ENCODE assay signal across 22 cellular contexts in the genomic region with DNA sequence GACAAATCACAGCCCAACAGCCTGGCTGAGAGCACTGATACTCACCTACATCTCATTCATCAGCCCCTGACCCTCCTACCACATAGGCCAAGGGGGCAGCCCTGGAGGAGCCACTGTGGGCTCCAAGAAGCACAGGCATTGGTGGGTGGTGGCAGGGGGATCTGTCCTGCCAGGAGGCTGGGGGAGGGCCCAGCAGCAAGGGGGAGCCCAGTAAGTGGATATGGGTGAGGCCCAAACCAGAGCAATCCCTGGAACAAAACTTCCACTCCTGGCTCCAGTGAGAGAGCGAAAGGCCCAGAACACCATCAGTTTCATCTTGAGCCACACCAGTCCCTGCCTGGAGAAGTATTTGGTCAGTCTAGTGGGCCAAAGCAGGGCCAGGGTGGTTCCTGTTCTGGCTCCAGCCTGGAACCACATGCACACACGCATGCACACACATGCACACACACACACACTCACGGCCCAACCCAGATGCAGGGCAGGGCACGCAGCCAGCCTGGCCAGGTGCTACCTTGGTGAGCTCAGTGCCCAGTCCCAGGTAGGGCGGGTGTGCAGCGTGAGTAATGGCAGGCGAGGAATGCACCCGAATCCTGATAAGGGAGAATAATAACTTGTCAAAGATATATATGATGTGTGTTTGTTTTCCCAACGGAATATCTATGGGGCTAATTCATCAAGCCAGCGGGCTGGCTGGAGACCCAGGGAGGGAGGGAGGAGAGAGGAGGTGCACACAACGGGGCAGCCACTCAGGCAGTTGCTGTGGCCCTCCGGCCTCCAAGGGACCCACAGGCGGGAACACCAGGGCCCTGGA.
DNase-seq lines count a peak whose midpoint lies in the region; ATAC-seq and TF ChIP-seq lines count a peak whose summit lies in the region.
"Had no signal": no experiment of that assay in that cellular context is flagged by ENCODE, and none has a peak within 500 bp of the region (broad histone marks: within the 10 kb centered on the region; RNA-seq: fewer than 3 reads in every experiment).

No MANE protein-coding gene starts in this region.

- peaks cover 31% of the 10 kb centered on the region for H3K4me1 ChIP-seq in body of pancreas
- peaks cover 32% of the 10 kb centered on the region for H3K4me1 ChIP-seq in suprapubic skin
- H3K4me1 ChIP-seq: HAP-1 had no signal

- H3K27me3 Mint-ChIP-seq in activated CD4-positive, alpha-beta T cell treated with anti-CD3 and anti-CD28 coated beads, Interleukin-2, amount 10 ng/mL, durations not matched to agents 24 days and 14 days, result peaks cover 3% of the 10 kb centered on the region

- H3K9me3 Mint-ChIP-seq in activated CD4-positive, alpha-beta T cell treated with anti-CD3 and anti-CD28 coated beads, Interleukin-2, amount 10 ng/mL, durations not matched to agents 24 days and 14 days, result no peaks in the 10 kb centered on the region
- H3K9me3 Mint-ChIP-seq: activated naive CD4-positive, alpha-beta T cell treated with anti-CD3 and anti-CD28 coated beads for 36 hours; dendritic cell treated with granulocyte-macrophage colony-stimulating factor and Interleukin-4, amounts not matched to agents 40 ng/mL and 50 ng/mL, for 4 days had no signal

- H3K4me3 ChIP-seq in body of pancreas (no peak overlapping the region), lower leg skin (ENCODE audit: low read depth, poor library complexity, severe bottlenecking) (no peak overlapping the region), suprapubic skin (no peak overlapping the region)
- H3K4me3 ChIP-seq: BLaER1 treated with 17β-estradiol and CSF1 and Interleukin-3, amounts not matched to agents 10 nM and 100 nM; HAP-1; MG63 had no signal

- TF ChIP-seq CTCF in body of pancreas (IDR thresholded peaks at IDR 0.05), result no peak
- no peak for TF ChIP-seq CTCF in lower leg skin (IDR thresholded peaks at IDR 0.05)
- TF ChIP-seq CTCF in suprapubic skin (IDR thresholded peaks at IDR 0.05), result no peak

- ATAC-seq in body of pancreas, result peak; percentile 81

- no peak for TF ChIP-seq EP300 in suprapubic skin (IDR thresholded peaks at IDR 0.05)

- H3K36me3 Mint-ChIP-seq in activated CD4-positive, alpha-beta T cell treated with anti-CD3 and anti-CD28 coated beads, Interleukin-2, amount 10 ng/mL, durations not matched to agents 24 days and 14 days (ENCODE audit: low read depth), result no peaks in the 10 kb centered on the region

- no peaks in the 10 kb centered on the region for H3K4me1 Mint-ChIP-seq in activated CD4-positive, alpha-beta T cell treated with anti-CD3 and anti-CD28 coated beads, Interleukin-2, amount 10 ng/mL, durations not matched to agents 24 days and 14 days

- peak; percentile 62 for DNase-seq in NCI-H2029 (lab: John Stamatoyannopoulos, UW)
- no peak for DNase-seq in NCI-H2029 treated with DMSO at 0.1 percent for 48 hours (lab: John Stamatoyannopoulos, UW)
- DNase-seq in body of pancreas, result peak; percentile 66 to 80 (median 79)
- peak; percentile 32 to 81 for DNase-seq in lower leg skin (ENCODE audit: low spot score in 2 of 2)
- peak; percentile 59 to 60 for DNase-seq in suprapubic skin (ENCODE audit: low spot score in 2 of 2)
- DNase-seq in activated CD4-positive, alpha-beta T cell treated with anti-CD3 and anti-CD28 coated beads, Interleukin-2, amount 10 ng/mL, durations not matched to agents 24 days and 14 days, result no peak
- DNase-seq in NCI-H1694 treated with DMSO at 0.1 percent for 48 hours (lab: John Stamatoyannopoulos, UW), result no peak
- DNase-seq in GM19238 (ENCODE audit: insufficient read length, low spot score), result no peak
- DNase-seq: activated CD4-positive, CD25-positive, alpha-beta regulatory T cell; activated naive CD4-positive, alpha-beta T cell treated with anti-CD3 and anti-CD28 coated beads for 36 hours; DMS79; MG63; midbrain; NCI-H187 treated with DMSO at 0.1 percent for 48 hours; NCI-H748 treated with DMSO at 0.1 percent for 48 hours; nucleus accumbens; stimulated activated CD4-positive, alpha-beta T cell treated with anti-CD3 and anti-CD28 coated beads, Interleukin-4, amount 100 ng/mL, for 1 hour; T-helper 2 cell had no signal

- H3K27ac ChIP-seq in body of pancreas (peak overlapping the region in 3 of 4 donors; percentile 58 to 68 (median 63)), suprapubic skin (no peak overlapping the region)
- H3K27ac ChIP-seq: 22Rv1; BLaER1 treated with 17β-estradiol and CSF1 and Interleukin-3, amounts not matched to agents 10 nM and 100 nM had no signal

- no peak for TF ChIP-seq POLR2A in body of pancreas (IDR thresholded peaks at IDR 0.05)
- TF ChIP-seq POLR2A in lower leg skin (IDR thresholded peaks at IDR 0.05), result no peak
- no peak for TF ChIP-seq POLR2A in suprapubic skin (IDR thresholded peaks at IDR 0.05)

- WGBS in body of pancreas, 2 donors, result 25 to 27% methylated on average over 8 to 13 of the region's 13 CpGs
- 48 to 54% methylated on average over 12 to 13 of the region's 13 CpGs for WGBS in lower leg skin, 2 donors
- 48% methylated on average over 12 of the region's 13 CpGs for WGBS in suprapubic skin

- no peak overlapping the region for H3K4me3 Mint-ChIP-seq in activated CD4-positive, alpha-beta T cell treated with anti-CD3 and anti-CD28 coated beads, Interleukin-2, amount 10 ng/mL, durations not matched to agents 24 days and 14 days
- H3K4me3 Mint-ChIP-seq: activated naive CD4-positive, alpha-beta T cell treated with anti-CD3 and anti-CD28 coated beads for 36 hours; dendritic cell treated with granulocyte-macrophage colony-stimulating factor and Interleukin-4, amounts not matched to agents 40 ng/mL and 50 ng/mL, for 4 days had no signal

- H3K36me3 ChIP-seq in body of pancreas (replicated peaks in 1 of 2; ENCODE audit: insufficient read depth in 1 of 2, low read depth in 2 of 2) (no peaks in the 10 kb centered on the region), suprapubic skin (no peaks in the 10 kb centered on the region)
- H3K36me3 ChIP-seq: BLaER1 treated with 17β-estradiol and CSF1 and Interleukin-3, amounts not matched to agents 10 nM and 100 nM; HAP-1; MG63 had no signal

- intact Hi-C loops in body of pancreas (cut with DNase I) (no loop called here), lower leg skin (cut with DNase I; ENCODE audit: low total_unique reads) (no loop called here)
- intact Hi-C loops in activated CD4-positive, alpha-beta T cell treated with anti-CD3 and anti-CD28 coated beads, Interleukin-2, amount 10 ng/mL, durations not matched to agents 24 days and 14 days (cut with micrococcal nuclease), result loop anchor here (5.0 kb wide), 2 partner anchors 241 to 476 kb away; no protein-coding TSS in a partner anchor

- no peak overlapping the region for H3K27ac Mint-ChIP-seq in activated CD4-positive, alpha-beta T cell treated with anti-CD3 and anti-CD28 coated beads, Interleukin-2, amount 10 ng/mL, durations not matched to agents 24 days and 14 days
- H3K27ac Mint-ChIP-seq: activated naive CD4-positive, alpha-beta T cell treated with anti-CD3 and anti-CD28 coated beads for 36 hours; dendritic cell treated with granulocyte-macrophage colony-stimulating factor and Interleukin-4, amounts not matched to agents 40 ng/mL and 50 ng/mL, for 4 days had no signal

- H3K27me3 ChIP-seq in body of pancreas (no peaks in the 10 kb centered on the region), suprapubic skin (peaks cover 6% of the 10 kb centered on the region)
- H3K27me3 ChIP-seq: BLaER1 treated with 17β-estradiol and CSF1 and Interleukin-3, amounts not matched to agents 10 nM and 100 nM; MG63 had no signal

- no peaks in the 10 kb centered on the region for H3K9me3 ChIP-seq in body of pancreas
- no peaks in the 10 kb centered on the region for H3K9me3 ChIP-seq in suprapubic skin
- H3K9me3 ChIP-seq: BLaER1 treated with 17β-estradiol and CSF1 and Interleukin-3, amounts not matched to agents 10 nM and 100 nM; HAP-1; MG63 had no signal

Comparison
In these comparisons a context has a peak if more than half of its experiments do, and no peak if none do; other contexts are left out.
1. DNase-seq: peak in NCI-H2029 (single experiment), body of pancreas (4 of 4), lower leg skin (2 of 2) and suprapubic skin (2 of 2); none in NCI-H2029 treated with DMSO at 0.1 percent for 48 hours (single experiment), activated CD4-positive, alpha-beta T cell treated with anti-CD3 and anti-CD28 coated beads, Interleukin-2, amount 10 ng/mL, durations not matched to agents 24 days and 14 days (single experiment), NCI-H1694 treated with DMSO at 0.1 percent for 48 hours (single experiment) and GM19238 (single experiment).